In genomic region chr7:1152492-1152891, GRCh38 we compare ENCODE assay signal across 18 cellular contexts. TPM values are rescaled to one million over a fixed set of nuclear protein-coding genes. Genes with fewer than 3 reads are reported as not detected.
A peak's percentile ranks its signal among the peaks of the same experiment; 100 is the strongest.
DNase-seq lines count a peak whose midpoint lies in the region; ATAC-seq, FAIRE-seq and TF ChIP-seq lines count a peak whose summit lies in the region.
"Had no signal": no experiment of that assay in that cellular context is flagged by ENCODE, and none has a peak within 500 bp of the region (broad histone marks: within the 10 kb centered on the region; RNA-seq: fewer than 3 reads in every experiment).

No MANE protein-coding gene starts in this region.

- no peaks in the 10 kb centered on the region for H3K27me3 ChIP-seq in HepG2 (ENCODE audit: control insufficient read depth in 1 of 2, insufficient read depth in 2 of 2, low read length in 2 of 2)
- no peaks in the 10 kb centered on the region for H3K27me3 ChIP-seq in right lobe of liver
- H3K27me3 ChIP-seq in K562 (ENCODE audit: control insufficient read depth in 2 of 2, insufficient read depth in 2 of 2, low read length in 2 of 2): no peaks in the 10 kb centered on the region

- no peak for ATAC-seq in HepG2
- no peak for ATAC-seq in right lobe of liver
- no peak for ATAC-seq in K562
- ATAC-seq in HG03457 (IDR thresholded peaks at IDR 0.05; ENCODE audit: unreplicated experiment): no peak
- ATAC-seq: CD8-positive, alpha-beta T cell had no signal

- TF ChIP-seq CTCF in HepG2 (CRISPR knock-in tag; IDR thresholded peaks at IDR 0.05) (no peak), right lobe of liver (IDR thresholded peaks at IDR 0.05) (no peak), K562 (IDR thresholded peaks at IDR 0.05 in 2 of 3, conservative IDR thresholded peaks at IDR 0.05 in 1 of 3; ENCODE audit: insufficient read depth in 2 of 3, low read depth in 1 of 3, low read length in 3 of 3) (no peak)

- H3K36me3 ChIP-seq in HepG2 (replicated peaks in 1 of 2; ENCODE audit: control insufficient read depth in 1 of 2, insufficient read depth in 2 of 2, low read length in 2 of 2): peaks cover 39 to 57% of the 10 kb centered on the region in 2 experiments
- peaks cover 0 to 53% (median 30%) of the 10 kb centered on the region in 4 donors for H3K36me3 ChIP-seq in right lobe of liver
- H3K36me3 ChIP-seq in K562 (ENCODE audit: control insufficient read depth, insufficient read depth, low read length): peaks cover 62% of the 10 kb centered on the region; the same call in 2 of the 3 replicates

- no peak overlapping the region for H3K4me3 ChIP-seq in HepG2 (replicated peaks in 1 of 3; ENCODE audit: insufficient read depth in 1 of 3, low read depth in 2 of 3, low read length in 3 of 3)
- no peak overlapping the region for H3K4me3 ChIP-seq in right lobe of liver
- H3K4me3 ChIP-seq in K562: no peak overlapping the region

- DNase-seq in HepG2 (ENCODE audit: low spot score): no peak
- DNase-seq in right lobe of liver: no peak
- no peak for DNase-seq in K562 (ENCODE audit: extremely low read depth in 1 of 4, low spot score in 3 of 4)
- peak; percentile 42 for DNase-seq in posterior vena cava (ENCODE audit: low spot score)
- no peak for DNase-seq in NCI-H146 (lab: John Stamatoyannopoulos, UW)
- no peak for DNase-seq in AML-193 (lab: John Stamatoyannopoulos, UW)
- DNase-seq: CD8-positive, alpha-beta T cell; COR-L47; DMS153; DMS79 treated with DMSO at 0.1 percent for 48 hours; EL; GOT3; H9 had no signal

- H4K20me1 ChIP-seq in HepG2 (ENCODE audit: insufficient read depth, low read length) (no peaks in the 10 kb centered on the region), K562 (replicated peaks; ENCODE audit: control insufficient read depth, insufficient read depth, low read length) (0 out of 2 replicates have a peak, but pooled peaks cover 5% of the 10 kb centered on the region)

- BruUV-seq in HepG2 (replicated peaks; lab: Mats Ljungman, UMichigan) (no TSS peak), K562 (replicated peaks; lab: Mats Ljungman, UMichigan) (no TSS peak)

- WGBS in HepG2 (ENCODE audit: low lambda C conversion rate): 96% methylated on average over 14 of the region's 15 CpGs
- no CpG with 5 or more reads among the region's 15 CpGs for WGBS in right lobe of liver (ENCODE audit: insufficient coverage, low coverage, low lambda C conversion rate, missing lambda C conversion rate)
- 88% methylated on average over 13 of the region's 15 CpGs for WGBS in K562 (ENCODE audit: insufficient coverage, low coverage, missing lambda C conversion rate)

- FAIRE-seq in HepG2 (lab: Jason Lieb, UNC) (no peak), K562 (lab: Jason Lieb, UNC) (no peak)
- FAIRE-seq: A204.1, D721Med, G401.6, GM12891 had no signal

- H3K9me3 ChIP-seq in HepG2 (ENCODE audit: low read length) (no peaks in the 10 kb centered on the region), right lobe of liver (no peaks in the 10 kb centered on the region), K562 (replicated peaks; ENCODE audit: control insufficient read depth, insufficient read depth, low read depth, low read length) (no peaks in the 10 kb centered on the region)

- TF ChIP-seq POLR2A in HepG2 (IDR thresholded peaks at IDR 0.05; ENCODE audit: insufficient read depth in 1 of 2, low read depth in 2 of 2, low read length in 2 of 2): peak in 1 of 2 experiments; percentile 3; a peak in 2 of 4 replicates
- no peak for TF ChIP-seq POLR2A in right lobe of liver (IDR thresholded peaks at IDR 0.05)
- no peak for TF ChIP-seq POLR2A in K562 (conservative IDR thresholded peaks at IDR 0.05)

- H3K79me2 ChIP-seq in HepG2 (ENCODE audit: insufficient read depth, low read length) (peaks cover 18% of the 10 kb centered on the region), K562 (ENCODE audit: control insufficient read depth, insufficient read depth, low read length) (peaks cover 5% of the 10 kb centered on the region; the same call in 1 of the 3 replicates)

- H3K4me1 ChIP-seq in HepG2 (ENCODE audit: insufficient read depth, low read length) (peaks cover 40% of the 10 kb centered on the region), right lobe of liver (peaks cover 0 to 24% (median 8%) of the 10 kb centered on the region in 4 donors), K562 (replicated peaks in 1 of 2; ENCODE audit: control insufficient read depth in 2 of 2, insufficient read depth in 2 of 2, low read length in 2 of 2) (peaks cover 0 to 2% of the 10 kb centered on the region in 2 experiments; a peak in 1 of 5 replicates)

- in situ Hi-C loops in HepG2 (cut with HindIII; ENCODE audit: extremely low pct_ligation_motif_present, low pct_unique_long_range_greater_than_20kb): no loop called here
- in situ Hi-C loops in K562 (cut with MboI): loop anchor here (25.0 kb wide), 1 partner anchor 165 kb away; the partner anchor contains the start of genes COX19 and CYP2W1

- TF ChIP-seq EP300 in HepG2 (IDR thresholded peaks at IDR 0.05; ENCODE audit: low read depth in 2 of 2, low read length in 2 of 2) (no peak), HepG2 (CRISPR knock-in tag; IDR thresholded peaks at IDR 0.05; ENCODE audit: borderline replicate concordance) (no peak), K562 (IDR thresholded peaks at IDR 0.05; ENCODE audit: low read length) (no peak)

- H3K27ac ChIP-seq in HepG2 (ENCODE audit: extremely low read length, insufficient read depth, low read length) (no peak overlapping the region), right lobe of liver (no peak overlapping the region), K562 (ENCODE audit: extremely low read depth, low read depth, low read length) (no peak overlapping the region)

- H3K4me2 ChIP-seq in HepG2 (ENCODE audit: low read depth, low read length): no peak overlapping the region
- no peak overlapping the region for H3K4me2 ChIP-seq in K562 (ENCODE audit: insufficient read depth, low read length)

- POLR2A ChIA-PET in HepG2 (lab: Yijun Ruan, JAX) (interaction anchor here (1.2 kb wide), 1 partner anchor 14 kb away, joined by 5 read pairs; no protein-coding TSS in a partner anchor), K562 (lab: Yijun Ruan, JAX) (interaction anchor here (0.7 to 1.4 kb wide), 4 partner anchors 8 to 185 kb away, joined by 3 to 4 read pairs (median 3); a partner anchor contains a TSS)

- H3K9me1 ChIP-seq in K562 (ENCODE audit: control insufficient read depth, insufficient read depth, low read length): no peaks in the 10 kb centered on the region

- CTCF ChIA-PET in HepG2 (lab: Yijun Ruan, JAX; ENCODE audit: low intra/inter-chr PET ratio, low total read pairs): no interaction called here
- CTCF ChIA-PET in K562 (lab: Yijun Ruan, JAX; ENCODE audit: low intra/inter-chr PET ratio): no interaction called here

- TF ChIP-seq RAD21 in HepG2 (CRISPR knock-in tag; IDR thresholded peaks at IDR 0.05) (no peak), K562 (CRISPR knock-in tag; conservative IDR thresholded peaks at IDR 0.05 in 1 of 2, IDR thresholded peaks at IDR 0.05 in 1 of 2) (no peak)

- intact Hi-C loops in HepG2 (cut with micrococcal nuclease; ENCODE audit: unreplicated experiment): no loop called here
- intact Hi-C loops in right lobe of liver (cut with DNase I): no loop called here
- intact Hi-C loops in K562 (cut with micrococcal nuclease): no loop called here
- intact Hi-C loops in posterior vena cava (cut with DNase I): no loop called here

- no peak overlapping the region for H3K9ac ChIP-seq in HepG2 (ENCODE audit: insufficient read depth, low read depth, low read length)
- no peak overlapping the region for H3K9ac ChIP-seq in K562 (ENCODE audit: insufficient read depth in 1 of 2, low read depth in 2 of 2, low read length in 2 of 2)

- H2AFZ ChIP-seq in HepG2 (ENCODE audit: low read length) (no peak overlapping the region), K562 (ENCODE audit: low read depth, low read length) (no peak overlapping the region)

RNA-seq across cellular contexts. Expression of gene ZFAND2A, which starts 7.5 kb away (rescaled TPM):
- 140 and 171 TPM in 2 replicates for total RNA-seq in HepG2 (2016; rRNA removed; fragmentation: Illumina TruSeq; extraction: Trizol)
- 81.0 and 93.7 TPM in 2 replicates for total RNA-seq in HepG2 (2016; cell fraction: cytosol; rRNA removed; fragmentation: Illumina TruSeq; extraction: Trizol; ENCODE audit: low read depth)
- 144 and 177 TPM in 2 replicates for total RNA-seq in HepG2 (2016; cell fraction: insoluble cytoplasmic fraction; rRNA removed; fragmentation: Illumina TruSeq; extraction: Trizol)
- total RNA-seq in HepG2 (2016; cell fraction: membrane; rRNA removed; fragmentation: Illumina TruSeq; extraction: Trizol): 105 and 123 TPM in 2 replicates
- total RNA-seq in HepG2 (2016; cell fraction: nucleus; rRNA removed; fragmentation: Illumina TruSeq; extraction: Trizol): 76.5 and 85.9 TPM in 2 replicates
- 153 and 155 TPM in 2 replicates for polyA plus RNA-seq in HepG2 (2011; rRNA removed)
- 116 and 139 TPM in 2 replicates for polyA plus RNA-seq in HepG2 (2011; cell fraction: cytosol; rRNA removed)
- 105 and 133 TPM in 2 replicates for polyA plus RNA-seq in HepG2 (2011; cell fraction: nucleus; rRNA removed)
- 91.5 and 117 TPM in 2 replicates for polyA plus RNA-seq in HepG2 (2012)
- 71.0 and 75.6 TPM in 2 replicates for polyA plus RNA-seq in HepG2 (2016; cell fraction: cytosol; fragmentation: Illumina TruSeq; extraction: Trizol; ENCODE audit: low read depth)
- 158 and 167 TPM in 2 replicates for polyA plus RNA-seq in HepG2 (2016; cell fraction: insoluble cytoplasmic fraction; fragmentation: Illumina TruSeq; extraction: Trizol; ENCODE audit: low read depth)
- polyA plus RNA-seq in HepG2 (2016; cell fraction: membrane; fragmentation: Illumina TruSeq; extraction: Trizol; ENCODE audit: low read depth): 89.5 and 100 TPM in 2 replicates
- 146 and 157 TPM in 2 replicates for polyA plus RNA-seq in HepG2 (2016; cell fraction: nucleus; fragmentation: Illumina TruSeq; extraction: Trizol; ENCODE audit: insufficient read depth, low read depth)
- 24.9 and 155 TPM in 2 replicates for polyA minus RNA-seq in HepG2 (2011; rRNA and poly(A)+ RNA removed; ENCODE audit: low replicate concordance)
- 40.2 and 55.3 TPM in 2 replicates for polyA minus RNA-seq in HepG2 (2011; cell fraction: cytosol; rRNA and poly(A)+ RNA removed)
- polyA minus RNA-seq in HepG2 (2011; cell fraction: nucleus; rRNA and poly(A)+ RNA removed): 50.2 and 66.8 TPM in 2 replicates
- 10 to 100 TPM; 24.3 to 43.1 (median 31.8) TPM for total RNA-seq in right lobe of liver
- total RNA-seq in K562 (2011; cell fraction: chromatin; rRNA removed; ENCODE audit: low replicate concordance): 26.3 and 37.7 TPM in 2 replicates
- 23.7 and 28.0 TPM in 2 replicates for total RNA-seq in K562 (2011; cell fraction: nucleolus; rRNA removed)
- total RNA-seq in K562 (2011; cell fraction: nucleoplasm; rRNA removed): 27.5 and 34.4 TPM in 2 replicates
- 19.9 and 23.1 TPM in 2 replicates for total RNA-seq in K562 (2014; rRNA removed)
- total RNA-seq in K562 (2014; rRNA removed; fragmentation: Illumina TruSeq; extraction: Trizol): 16.6 and 16.8 TPM in 2 replicates
- total RNA-seq in K562 (2015; rRNA removed; fragmentation: Illumina TruSeq; extraction: Trizol): 20.0 and 21.2 TPM in 2 replicates
- total RNA-seq in K562 (2021): 20.6 and 22.3 TPM in 2 replicates
- 31.7 and 33.7 TPM in 2 replicates for polyA plus RNA-seq in K562 (2011; rRNA removed)
- polyA plus RNA-seq in K562 (2011; cell fraction: cytosol; rRNA removed): 20.8 and 27.0 TPM in 2 replicates
- 25.8 and 30.3 TPM in 2 replicates for polyA plus RNA-seq in K562 (2011; cell fraction: nucleus; rRNA removed)
- polyA plus RNA-seq in K562 (2012): 24.8 and 25.2 TPM in 2 replicates
- polyA plus RNA-seq in K562 (2014; fragmentation: Illumina TruSeq; extraction: Trizol): 21.5 and 26.1 TPM in 2 replicates
- polyA plus RNA-seq in K562 (2014; fragmentation: Nextera tagmentation; extraction: Ambion mirVana): 10 to 100 TPM; 54.3 to 56.8 TPM
- polyA plus RNA-seq in K562 (2014; rRNA removed): 26.2 and 27.3 TPM in 2 replicates
- 11.8 and 19.2 TPM in 2 replicates for polyA minus RNA-seq in K562 (2011; rRNA and poly(A)+ RNA removed)
- polyA minus RNA-seq in K562 (2011; cell fraction: cytosol; rRNA and poly(A)+ RNA removed): 7.3 and 7.9 TPM in 2 replicates
- polyA minus RNA-seq in K562 (2011; cell fraction: nucleus; rRNA and poly(A)+ RNA removed): 13.1 and 18.9 TPM in 2 replicates
- total RNA-seq in posterior vena cava: 10 to 100 TPM; 22.6 to 30.9 TPM

Comparison
In these comparisons a context has a peak if more than half of its experiments do, and no peak if none do; other contexts are left out.
1. Of the 241 proteins assayed by ChIP-seq in both HepG2 and K562: peak only in HepG2: POLR2AphosphoS5; only in K562: TFE3; in both: none; in neither: 237; mixed calls (peak in some experiments, not most) for 2.